ENCODE assay signal across 2 cellular contexts in the genomic region with DNA sequence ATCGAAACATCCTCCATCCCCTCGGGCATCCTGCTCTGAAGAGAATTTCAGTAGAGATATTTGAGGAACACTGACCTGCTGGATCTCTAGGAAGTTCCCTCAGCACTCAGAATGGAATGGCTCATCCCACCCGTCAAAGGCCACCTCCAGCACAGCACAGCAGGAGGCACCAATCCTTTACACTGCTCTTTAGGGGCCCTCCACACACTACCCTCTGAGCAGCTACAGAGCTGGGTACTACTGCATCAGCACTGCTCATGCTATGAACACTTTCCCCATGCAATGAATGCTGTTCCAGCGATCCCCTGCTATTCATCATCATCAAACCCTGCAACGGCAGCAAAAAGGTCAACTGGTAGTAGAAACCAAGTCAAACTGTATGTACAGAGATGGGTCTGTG.
TF ChIP-seq lines count a peak whose summit lies in the region.

No MANE protein-coding gene starts in this region.

TF ChIP-seq in HepG2, 621 proteins besides CTCF, POLR2A, EP300 and RAD21:
- TF ChIP-seq ZNF335 (CRISPR knock-in tag; IDR thresholded peaks at IDR 0.05): no peak
- TF ChIP-seq BRCA1 (CRISPR knock-in tag; IDR thresholded peaks at IDR 0.05): no peak
- no peak for TF ChIP-seq KDM1A (CRISPR knock-in tag; IDR thresholded peaks at IDR 0.05)
- no peak for TF ChIP-seq GATA4 (IDR thresholded peaks at IDR 0.05; ENCODE audit: borderline replicate concordance, low read depth)
- TF ChIP-seq SOX6 (IDR thresholded peaks at IDR 0.05): no peak
- no peak for TF ChIP-seq SOX6 (CRISPR knock-in tag; IDR thresholded peaks at IDR 0.05)
- no peak for TF ChIP-seq ZNF557 (CRISPR knock-in tag; IDR thresholded peaks at IDR 0.05)
- no peak for TF ChIP-seq ZNF263 (CRISPR knock-in tag; IDR thresholded peaks at IDR 0.05)
- TF ChIP-seq ZNF841 (CRISPR knock-in tag; IDR thresholded peaks at IDR 0.05; ENCODE audit: borderline replicate concordance): no peak
- TF ChIP-seq ZNF607 (CRISPR knock-in tag; IDR thresholded peaks at IDR 0.05; ENCODE audit: borderline replicate concordance): no peak
- TF ChIP-seq, protein P1, sequence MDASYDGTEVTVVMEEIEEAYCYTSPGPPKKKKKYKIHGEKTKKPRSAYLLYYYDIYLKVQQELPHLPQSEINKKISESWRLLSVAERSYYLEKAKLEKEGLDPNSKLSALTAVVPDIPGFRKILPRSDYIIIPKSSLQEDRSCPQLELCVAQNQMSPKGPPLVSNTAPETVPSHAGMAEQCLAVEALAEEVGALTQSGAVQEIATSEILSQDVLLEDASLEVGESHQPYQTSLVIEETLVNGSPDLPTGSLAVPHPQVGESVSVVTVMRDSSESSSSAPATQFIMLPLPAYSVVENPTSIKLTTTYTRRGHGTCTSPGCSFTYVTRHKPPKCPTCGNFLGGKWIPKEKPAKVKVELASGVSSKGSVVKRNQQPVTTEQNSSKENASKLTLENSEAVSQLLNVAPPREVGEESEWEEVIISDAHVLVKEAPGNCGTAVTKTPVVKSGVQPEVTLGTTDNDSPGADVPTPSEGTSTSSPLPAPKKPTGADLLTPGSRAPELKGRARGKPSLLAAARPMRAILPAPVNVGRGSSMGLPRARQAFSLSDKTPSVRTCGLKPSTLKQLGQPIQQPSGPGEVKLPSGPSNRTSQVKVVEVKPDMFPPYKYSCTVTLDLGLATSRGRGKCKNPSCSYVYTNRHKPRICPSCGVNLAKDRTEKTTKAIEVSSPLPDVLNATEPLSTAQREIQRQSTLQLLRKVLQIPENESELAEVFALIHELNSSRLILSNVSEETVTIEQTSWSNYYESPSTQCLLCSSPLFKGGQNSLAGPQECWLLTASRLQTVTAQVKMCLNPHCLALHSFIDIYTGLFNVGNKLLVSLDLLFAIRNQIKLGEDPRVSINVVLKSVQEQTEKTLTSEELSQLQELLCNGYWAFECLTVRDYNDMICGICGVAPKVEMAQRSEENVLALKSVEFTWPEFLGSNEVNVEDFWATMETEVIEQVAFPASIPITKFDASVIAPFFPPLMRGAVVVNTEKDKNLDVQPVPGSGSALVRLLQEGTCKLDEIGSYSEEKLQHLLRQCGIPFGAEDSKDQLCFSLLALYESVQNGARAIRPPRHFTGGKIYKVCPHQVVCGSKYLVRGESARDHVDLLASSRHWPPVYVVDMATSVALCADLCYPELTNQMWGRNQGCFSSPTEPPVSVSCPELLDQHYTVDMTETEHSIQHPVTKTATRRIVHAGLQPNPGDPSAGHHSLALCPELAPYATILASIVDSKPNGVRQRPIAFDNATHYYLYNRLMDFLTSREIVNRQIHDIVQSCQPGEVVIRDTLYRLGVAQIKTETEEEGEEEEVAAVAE (CRISPR knock-in tag; IDR thresholded peaks at IDR 0.05; ENCODE audit: borderline replicate concordance): no peak

TF ChIP-seq in H1, 55 proteins besides CTCF, POLR2A, EP300 and RAD21:
- no peak for TF ChIP-seq RNF2 (IDR thresholded peaks at IDR 0.05; ENCODE audit: borderline replicate concordance, low read depth, low read length, missing control alignments, poor library complexity, severe bottlenecking)
- no peak for TF ChIP-seq KDM5A (IDR thresholded peaks at IDR 0.05; ENCODE audit: low read length)
- TF ChIP-seq GABPA (IDR thresholded peaks at IDR 0.05; ENCODE audit: borderline replicate concordance, insufficient read depth, low read length): no peak
- no peak for TF ChIP-seq RXRA (IDR thresholded peaks at IDR 0.05; ENCODE audit: insufficient read depth, low read depth, low read length)
- TF ChIP-seq, protein P2, sequence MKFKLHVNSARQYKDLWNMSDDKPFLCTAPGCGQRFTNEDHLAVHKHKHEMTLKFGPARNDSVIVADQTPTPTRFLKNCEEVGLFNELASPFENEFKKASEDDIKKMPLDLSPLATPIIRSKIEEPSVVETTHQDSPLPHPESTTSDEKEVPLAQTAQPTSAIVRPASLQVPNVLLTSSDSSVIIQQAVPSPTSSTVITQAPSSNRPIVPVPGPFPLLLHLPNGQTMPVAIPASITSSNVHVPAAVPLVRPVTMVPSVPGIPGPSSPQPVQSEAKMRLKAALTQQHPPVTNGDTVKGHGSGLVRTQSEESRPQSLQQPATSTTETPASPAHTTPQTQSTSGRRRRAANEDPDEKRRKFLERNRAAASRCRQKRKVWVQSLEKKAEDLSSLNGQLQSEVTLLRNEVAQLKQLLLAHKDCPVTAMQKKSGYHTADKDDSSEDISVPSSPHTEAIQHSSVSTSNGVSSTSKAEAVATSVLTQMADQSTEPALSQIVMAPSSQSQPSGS (IDR thresholded peaks at IDR 0.05; ENCODE audit: low read length): no peak
- no peak for TF ChIP-seq BRCA1 (IDR thresholded peaks at IDR 0.05; ENCODE audit: low read depth, low read length)
- TF ChIP-seq CHD1 (IDR thresholded peaks at IDR 0.05; ENCODE audit: low read depth, low read length): no peak
- TF ChIP-seq, protein P3, sequence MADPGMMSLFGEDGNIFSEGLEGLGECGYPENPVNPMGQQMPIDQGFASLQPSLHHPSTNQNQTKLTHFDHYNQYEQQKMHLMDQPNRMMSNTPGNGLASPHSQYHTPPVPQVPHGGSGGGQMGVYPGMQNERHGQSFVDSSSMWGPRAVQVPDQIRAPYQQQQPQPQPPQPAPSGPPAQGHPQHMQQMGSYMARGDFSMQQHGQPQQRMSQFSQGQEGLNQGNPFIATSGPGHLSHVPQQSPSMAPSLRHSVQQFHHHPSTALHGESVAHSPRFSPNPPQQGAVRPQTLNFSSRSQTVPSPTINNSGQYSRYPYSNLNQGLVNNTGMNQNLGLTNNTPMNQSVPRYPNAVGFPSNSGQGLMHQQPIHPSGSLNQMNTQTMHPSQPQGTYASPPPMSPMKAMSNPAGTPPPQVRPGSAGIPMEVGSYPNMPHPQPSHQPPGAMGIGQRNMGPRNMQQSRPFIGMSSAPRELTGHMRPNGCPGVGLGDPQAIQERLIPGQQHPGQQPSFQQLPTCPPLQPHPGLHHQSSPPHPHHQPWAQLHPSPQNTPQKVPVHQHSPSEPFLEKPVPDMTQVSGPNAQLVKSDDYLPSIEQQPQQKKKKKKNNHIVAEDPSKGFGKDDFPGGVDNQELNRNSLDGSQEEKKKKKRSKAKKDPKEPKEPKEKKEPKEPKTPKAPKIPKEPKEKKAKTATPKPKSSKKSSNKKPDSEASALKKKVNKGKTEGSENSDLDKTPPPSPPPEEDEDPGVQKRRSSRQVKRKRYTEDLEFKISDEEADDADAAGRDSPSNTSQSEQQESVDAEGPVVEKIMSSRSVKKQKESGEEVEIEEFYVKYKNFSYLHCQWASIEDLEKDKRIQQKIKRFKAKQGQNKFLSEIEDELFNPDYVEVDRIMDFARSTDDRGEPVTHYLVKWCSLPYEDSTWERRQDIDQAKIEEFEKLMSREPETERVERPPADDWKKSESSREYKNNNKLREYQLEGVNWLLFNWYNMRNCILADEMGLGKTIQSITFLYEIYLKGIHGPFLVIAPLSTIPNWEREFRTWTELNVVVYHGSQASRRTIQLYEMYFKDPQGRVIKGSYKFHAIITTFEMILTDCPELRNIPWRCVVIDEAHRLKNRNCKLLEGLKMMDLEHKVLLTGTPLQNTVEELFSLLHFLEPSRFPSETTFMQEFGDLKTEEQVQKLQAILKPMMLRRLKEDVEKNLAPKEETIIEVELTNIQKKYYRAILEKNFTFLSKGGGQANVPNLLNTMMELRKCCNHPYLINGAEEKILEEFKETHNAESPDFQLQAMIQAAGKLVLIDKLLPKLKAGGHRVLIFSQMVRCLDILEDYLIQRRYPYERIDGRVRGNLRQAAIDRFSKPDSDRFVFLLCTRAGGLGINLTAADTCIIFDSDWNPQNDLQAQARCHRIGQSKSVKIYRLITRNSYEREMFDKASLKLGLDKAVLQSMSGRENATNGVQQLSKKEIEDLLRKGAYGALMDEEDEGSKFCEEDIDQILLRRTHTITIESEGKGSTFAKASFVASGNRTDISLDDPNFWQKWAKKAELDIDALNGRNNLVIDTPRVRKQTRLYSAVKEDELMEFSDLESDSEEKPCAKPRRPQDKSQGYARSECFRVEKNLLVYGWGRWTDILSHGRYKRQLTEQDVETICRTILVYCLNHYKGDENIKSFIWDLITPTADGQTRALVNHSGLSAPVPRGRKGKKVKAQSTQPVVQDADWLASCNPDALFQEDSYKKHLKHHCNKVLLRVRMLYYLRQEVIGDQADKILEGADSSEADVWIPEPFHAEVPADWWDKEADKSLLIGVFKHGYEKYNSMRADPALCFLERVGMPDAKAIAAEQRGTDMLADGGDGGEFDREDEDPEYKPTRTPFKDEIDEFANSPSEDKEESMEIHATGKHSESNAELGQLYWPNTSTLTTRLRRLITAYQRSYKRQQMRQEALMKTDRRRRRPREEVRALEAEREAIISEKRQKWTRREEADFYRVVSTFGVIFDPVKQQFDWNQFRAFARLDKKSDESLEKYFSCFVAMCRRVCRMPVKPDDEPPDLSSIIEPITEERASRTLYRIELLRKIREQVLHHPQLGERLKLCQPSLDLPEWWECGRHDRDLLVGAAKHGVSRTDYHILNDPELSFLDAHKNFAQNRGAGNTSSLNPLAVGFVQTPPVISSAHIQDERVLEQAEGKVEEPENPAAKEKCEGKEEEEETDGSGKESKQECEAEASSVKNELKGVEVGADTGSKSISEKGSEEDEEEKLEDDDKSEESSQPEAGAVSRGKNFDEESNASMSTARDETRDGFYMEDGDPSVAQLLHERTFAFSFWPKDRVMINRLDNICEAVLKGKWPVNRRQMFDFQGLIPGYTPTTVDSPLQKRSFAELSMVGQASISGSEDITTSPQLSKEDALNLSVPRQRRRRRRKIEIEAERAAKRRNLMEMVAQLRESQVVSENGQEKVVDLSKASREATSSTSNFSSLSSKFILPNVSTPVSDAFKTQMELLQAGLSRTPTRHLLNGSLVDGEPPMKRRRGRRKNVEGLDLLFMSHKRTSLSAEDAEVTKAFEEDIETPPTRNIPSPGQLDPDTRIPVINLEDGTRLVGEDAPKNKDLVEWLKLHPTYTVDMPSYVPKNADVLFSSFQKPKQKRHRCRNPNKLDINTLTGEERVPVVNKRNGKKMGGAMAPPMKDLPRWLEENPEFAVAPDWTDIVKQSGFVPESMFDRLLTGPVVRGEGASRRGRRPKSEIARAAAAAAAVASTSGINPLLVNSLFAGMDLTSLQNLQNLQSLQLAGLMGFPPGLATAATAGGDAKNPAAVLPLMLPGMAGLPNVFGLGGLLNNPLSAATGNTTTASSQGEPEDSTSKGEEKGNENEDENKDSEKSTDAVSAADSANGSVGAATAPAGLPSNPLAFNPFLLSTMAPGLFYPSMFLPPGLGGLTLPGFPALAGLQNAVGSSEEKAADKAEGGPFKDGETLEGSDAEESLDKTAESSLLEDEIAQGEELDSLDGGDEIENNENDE (IDR thresholded peaks at IDR 0.05; ENCODE audit: insufficient replicate concordance, low read length): no peak
- no peak for TF ChIP-seq TAF1 (IDR thresholded peaks at IDR 0.05; ENCODE audit: low read depth, low read length)
- TF ChIP-seq GTF2F1 (IDR thresholded peaks at IDR 0.05; ENCODE audit: borderline replicate concordance, low read depth, low read length): no peak
- no peak for TF ChIP-seq CBX8 (IDR thresholded peaks at IDR 0.05; ENCODE audit: borderline replicate concordance, low read depth, low read length)
- no peak for TF ChIP-seq NRF1 (IDR thresholded peaks at IDR 0.05; ENCODE audit: low read depth, low read length)
- TF ChIP-seq YY1 (IDR thresholded peaks at IDR 0.05; ENCODE audit: low read depth, low read length): no peak
- no peak for TF ChIP-seq SAP30 (IDR thresholded peaks at IDR 0.05; ENCODE audit: insufficient read depth, insufficient replicate concordance, low read length)
- no peak for TF ChIP-seq JUND (IDR thresholded peaks at IDR 0.05; ENCODE audit: low read length)
- TF ChIP-seq SP2 (IDR thresholded peaks at IDR 0.05; ENCODE audit: low read length): no peak
- no peak for TF ChIP-seq MAFK (IDR thresholded peaks at IDR 0.05; ENCODE audit: low read depth, low read length)
